ENCODE assay signal across 7 cellular contexts in the genomic region with DNA sequence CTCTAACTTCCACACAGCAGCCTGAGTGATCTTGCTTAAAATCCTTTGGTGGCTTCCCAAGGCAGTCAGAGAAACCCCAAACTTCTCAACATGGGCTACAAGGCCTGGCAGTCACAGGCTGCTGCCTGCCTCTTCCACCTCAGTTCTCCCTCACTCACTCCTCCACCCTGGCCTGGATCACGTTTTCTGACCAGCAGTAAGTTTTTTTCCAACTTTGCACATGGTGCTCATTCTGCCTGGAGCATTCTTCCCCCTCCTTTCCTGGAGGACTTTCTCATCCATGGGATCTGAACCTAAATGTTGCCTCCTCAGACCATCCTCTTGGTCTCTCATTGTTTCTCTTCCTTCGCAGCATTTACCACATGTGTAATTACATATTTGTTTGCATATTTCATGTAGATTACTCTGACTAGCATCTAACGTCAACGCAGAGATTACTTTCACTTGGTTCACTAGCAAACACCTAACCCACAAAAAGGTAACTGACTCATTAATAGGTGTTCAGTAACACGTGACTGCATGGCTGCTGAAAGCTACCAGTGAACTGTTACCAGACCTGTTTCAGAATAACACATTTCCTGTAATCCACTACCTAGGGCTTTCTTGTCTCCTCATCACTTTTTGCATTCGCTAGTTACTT. TPM values are rescaled to one million over a fixed set of nuclear protein-coding genes. Genes with fewer than 3 reads are reported as not detected.
A peak's percentile ranks its signal among the peaks of the same experiment; 100 is the strongest.
DNase-seq lines count a peak whose midpoint lies in the region; ATAC-seq and TF ChIP-seq lines count a peak whose summit lies in the region.

No MANE protein-coding gene starts in this region.

- H3K36me3 Mint-ChIP-seq in activated CD8-positive, alpha-beta T cell treated with anti-CD3 and anti-CD28 coated beads for 36 hours (ENCODE audit: low read depth) = peaks cover 59% of the 10 kb centered on the region
- H3K36me3 Mint-ChIP-seq in naive B cell = peaks cover 18 to 19% of the 10 kb centered on the region in 2 donors

- H3K27me3 Mint-ChIP-seq in activated CD8-positive, alpha-beta T cell treated with anti-CD3 and anti-CD28 coated beads for 36 hours = no peaks in the 10 kb centered on the region
- H3K27me3 Mint-ChIP-seq in naive B cell = no peaks in the 10 kb centered on the region

- CTCF ChIA-PET in activated CD8-positive, alpha-beta T cell treated with anti-CD3 and anti-CD28 coated beads for 36 hours (lab: Charles Lee) = interaction anchor here (0.7 to 1.1 kb wide), 4 partner anchors 9 to 60 kb away, joined by 3 to 5 read pairs (median 4); no protein-coding TSS in a partner anchor

- no peak for TF ChIP-seq CTCF in activated CD8-positive, alpha-beta T cell treated with anti-CD3 and anti-CD28 coated beads for 36 hours (IDR thresholded peaks at IDR 0.05)

- ATAC-seq in GM19438 (IDR thresholded peaks at IDR 0.05; ENCODE audit: low read depth, unreplicated experiment) = peak; percentile 63
- peak; percentile 66 for ATAC-seq in HG03139 (IDR thresholded peaks at IDR 0.05; ENCODE audit: unreplicated experiment)
- ATAC-seq in activated CD8-positive, alpha-beta T cell treated with anti-CD3 and anti-CD28 coated beads for 36 hours = peak; percentile 83
- ATAC-seq in naive B cell (ENCODE audit: low read depth in 2 of 2) = peak; percentile 89 to 91
- ATAC-seq in HG02970 (IDR thresholded peaks at IDR 0.05; ENCODE audit: low FRiP score, unreplicated experiment) = no peak

- POLR2A ChIA-PET in activated CD8-positive, alpha-beta T cell treated with anti-CD3 and anti-CD28 coated beads for 36 hours (lab: Charles Lee) = interaction anchor here (0.9 to 2.0 kb wide), 6 partner anchors 16 to 141 kb away, joined by 3 to 8 read pairs (median 4); a partner anchor contains a TSS

- intact Hi-C loops in activated CD8-positive, alpha-beta T cell treated with anti-CD3 and anti-CD28 coated beads for 36 hours (cut with micrococcal nuclease) = loop anchor here (5.0 kb wide), 1 partner anchor 72 kb away; no protein-coding TSS in a partner anchor

- no peaks in the 10 kb centered on the region for H3K9me3 Mint-ChIP-seq in activated CD8-positive, alpha-beta T cell treated with anti-CD3 and anti-CD28 coated beads for 36 hours
- H3K9me3 Mint-ChIP-seq in naive B cell = no peaks in the 10 kb centered on the region

- H3K4me3 Mint-ChIP-seq in activated CD8-positive, alpha-beta T cell treated with anti-CD3 and anti-CD28 coated beads for 36 hours = peak overlapping the region; percentile 41
- peak overlapping the region; percentile 47 to 88 (median 74) for H3K4me3 Mint-ChIP-seq in naive B cell

- peak; percentile 68 for DNase-seq in activated CD8-positive, alpha-beta T cell treated with anti-CD3 and anti-CD28 coated beads for 36 hours
- peak; percentile 61 for DNase-seq in naive B cell
- no peak for DNase-seq in 8988T
- DNase-seq in C1 segment of cervical spinal cord (lab: John Stamatoyannopoulos, UW) = no peak

- peak overlapping the region; percentile 90 for H3K27ac Mint-ChIP-seq in activated CD8-positive, alpha-beta T cell treated with anti-CD3 and anti-CD28 coated beads for 36 hours
- H3K27ac Mint-ChIP-seq in naive B cell = peak overlapping the region; percentile 92 to 97 (median 96)

- peaks cover 84% of the 10 kb centered on the region for H3K4me1 Mint-ChIP-seq in activated CD8-positive, alpha-beta T cell treated with anti-CD3 and anti-CD28 coated beads for 36 hours (ENCODE audit: low read depth)
- peaks cover 43 to 90% (median 75%) of the 10 kb centered on the region in 3 donors for H3K4me1 Mint-ChIP-seq in naive B cell

RNA-seq across cellular contexts. Expression of a gene that starts 17.1 kb away (rescaled TPM):
- total RNA-seq in activated CD8-positive, alpha-beta T cell treated with anti-CD3 and anti-CD28 coated beads for 36 hours = 10 to 100 TPM; 48.5 to 50.7 TPM
- polyA plus RNA-seq in naive B cell (ENCODE audit: low read depth in 6 of 6) = 10 to 100 TPM; 45.6 to 53.9 (median 50.9) TPM

Comparison
In these comparisons a context has a peak if more than half of its experiments do, and no peak if none do; other contexts are left out.
1. DNase-seq: peak in activated CD8-positive, alpha-beta T cell treated with anti-CD3 and anti-CD28 coated beads for 36 hours (single experiment) and naive B cell (single experiment); none in 8988T (single experiment) and C1 segment of cervical spinal cord (0 of 14).